Comparison of ENCODE assay signal across 9 cellular contexts in the genomic region with DNA sequence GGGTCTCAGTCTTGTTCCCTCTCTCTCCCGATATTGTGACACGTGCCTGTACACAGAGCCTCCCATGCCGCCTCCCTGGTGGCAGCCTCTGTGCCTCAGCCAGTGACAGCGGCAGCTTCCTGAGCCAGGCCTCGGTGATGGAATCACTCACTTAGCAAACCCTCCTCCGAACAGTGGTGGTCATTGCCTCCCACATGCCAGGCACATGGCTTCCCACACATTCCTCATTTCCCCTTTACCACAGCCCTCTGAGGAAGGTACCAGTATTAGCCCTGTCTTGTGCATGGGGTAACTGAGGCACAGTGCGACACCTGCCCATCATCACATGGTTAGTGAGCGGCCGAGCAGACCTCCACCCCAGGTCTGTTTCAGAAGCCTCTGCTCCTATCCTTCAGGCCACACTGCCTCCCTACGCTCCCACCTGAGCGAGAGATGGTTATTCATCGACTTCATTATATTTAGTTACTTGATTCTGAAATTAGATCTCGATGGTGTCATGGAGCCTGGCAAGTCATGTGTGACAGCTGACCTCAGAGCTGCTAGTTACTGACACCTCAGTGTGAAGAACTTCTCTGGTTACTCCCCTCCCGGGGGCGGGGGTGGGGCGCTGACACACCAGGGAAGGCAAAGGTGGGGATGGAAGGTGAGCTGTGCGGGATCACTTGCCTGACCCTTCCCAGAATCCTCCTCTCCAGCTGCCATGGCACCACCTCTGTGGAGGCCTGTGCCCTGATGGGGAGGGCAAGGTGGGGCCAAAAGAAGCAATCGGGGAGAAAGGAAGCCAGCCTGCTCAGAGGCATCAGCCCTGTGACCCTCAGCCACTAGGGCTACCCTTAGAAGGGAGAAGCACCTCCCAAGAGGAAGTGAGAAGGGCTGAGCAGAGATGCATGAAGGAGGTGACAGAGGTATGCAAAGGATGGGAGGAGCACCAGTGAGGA. TPM values are rescaled to one million over a fixed set of nuclear protein-coding genes. Genes with fewer than 3 reads are reported as not detected.
DNase-seq lines count a peak whose midpoint lies in the region; ATAC-seq, FAIRE-seq and TF ChIP-seq lines count a peak whose summit lies in the region.
"Had no signal": no experiment of that assay in that cellular context is flagged by ENCODE, and none has a peak within 500 bp of the region (broad histone marks: within the 10 kb centered on the region; RNA-seq: fewer than 3 reads in every experiment).

No MANE protein-coding gene starts in this region.

- no peaks in the 10 kb centered on the region for H3K36me3 ChIP-seq in endodermal cell (ENCODE audit: control insufficient read depth, insufficient read depth, low read length)
- no peaks in the 10 kb centered on the region for H3K36me3 ChIP-seq in small intestine (ENCODE audit: control insufficient read depth in 2 of 2, insufficient read depth in 2 of 2, low read length in 2 of 2)

- ATAC-seq in GM19438 (IDR thresholded peaks at IDR 0.05; ENCODE audit: low read depth, unreplicated experiment) (peak; percentile 67), HG03280 (IDR thresholded peaks at IDR 0.05; ENCODE audit: unreplicated experiment) (peak; percentile 65), HG03439 (IDR thresholded peaks at IDR 0.05; ENCODE audit: unreplicated experiment) (no peak)

- 88 to 94% methylated on average over 13 to 18 of the region's 18 CpGs for WGBS in endodermal cell (ENCODE audit: insufficient coverage in 1 of 2, insufficient read length in 1 of 2), 2 experiments
- WGBS in small intestine, 3 donors, result 81 to 82% (median 82%) methylated on average over 18 of the region's 18 CpGs

- no peak overlapping the region; the same call in 1 of the 2 replicates for H3K4me3 ChIP-seq in GM12864 (ENCODE audit: low read depth, low read length)
- H3K4me3 ChIP-seq in endodermal cell (ENCODE audit: low read length), result no peak overlapping the region
- H3K4me3 ChIP-seq in small intestine (ENCODE audit: low read depth in 1 of 2, low read length in 2 of 2), result no peak overlapping the region

- H3K36me3 Mint-ChIP-seq in endodermal cell (ENCODE audit: low read depth), result no peaks in the 10 kb centered on the region
- peaks cover 1% of the 10 kb centered on the region for H3K36me3 Mint-ChIP-seq in chondrocyte (ENCODE audit: low read depth)

- H3K9me3 Mint-ChIP-seq in endodermal cell (no peaks in the 10 kb centered on the region), chondrocyte (ENCODE audit: low read depth) (no peaks in the 10 kb centered on the region)

- TF ChIP-seq CTCF in GM12864 (IDR thresholded peaks at IDR 0.05; ENCODE audit: low read depth, low read length, missing control alignments), result peak; percentile 27
- no peak for TF ChIP-seq CTCF in endodermal cell (conservative IDR thresholded peaks at IDR 0.05)
- TF ChIP-seq CTCF in chondrocyte (IDR thresholded peaks at IDR 0.05), result no peak

- H3K9me3 ChIP-seq in endodermal cell (ENCODE audit: control insufficient read depth, low read length), result no peaks in the 10 kb centered on the region
- no peaks in the 10 kb centered on the region for H3K9me3 ChIP-seq in small intestine (ENCODE audit: control insufficient read depth, low read depth)

- H3K27me3 ChIP-seq in endodermal cell (ENCODE audit: control insufficient read depth, insufficient read depth, low read length, poor library complexity, severe bottlenecking) (peaks cover 4% of the 10 kb centered on the region), small intestine (ENCODE audit: control insufficient read depth in 2 of 2, insufficient read depth in 2 of 2, low read length in 2 of 2) (no peaks in the 10 kb centered on the region)

- H3K4me3 Mint-ChIP-seq in endodermal cell (no peak overlapping the region), chondrocyte (ENCODE audit: unreplicated experiment) (no peak overlapping the region)

- FAIRE-seq in small intestine (lab: Jason Lieb, UNC), result no peak
- FAIRE-seq: islet of Langerhans had no signal

- H3K27me3 Mint-ChIP-seq in endodermal cell (ENCODE audit: insufficient read depth) (peaks cover 14% of the 10 kb centered on the region), chondrocyte (ENCODE audit: low read depth) (no peaks in the 10 kb centered on the region)

- peaks cover 14% of the 10 kb centered on the region for H3K4me1 Mint-ChIP-seq in endodermal cell
- H3K4me1 Mint-ChIP-seq in chondrocyte (ENCODE audit: low read depth), result peaks cover 3% of the 10 kb centered on the region

- H3K27ac ChIP-seq in endodermal cell (ENCODE audit: low read depth, low read length) (no peak overlapping the region), small intestine (ENCODE audit: low read depth in 1 of 2, low read length in 1 of 2) (no peak overlapping the region)

- H3K27ac Mint-ChIP-seq in endodermal cell, result no peak overlapping the region
- H3K27ac Mint-ChIP-seq in chondrocyte (ENCODE audit: unreplicated experiment), result no peak overlapping the region

- peaks cover 6% of the 10 kb centered on the region for H3K4me1 ChIP-seq in endodermal cell (ENCODE audit: control insufficient read depth, insufficient read depth, low read length)
- no peaks in the 10 kb centered on the region for H3K4me1 ChIP-seq in small intestine (ENCODE audit: control insufficient read depth in 2 of 2, insufficient read depth in 1 of 2, low read depth in 1 of 2, low read length in 1 of 2)

- H3K9ac ChIP-seq in endodermal cell (ENCODE audit: extremely low read depth, low read length, poor library complexity, severe bottlenecking), result no peak overlapping the region

- intact Hi-C loops in head of caudate nucleus (cut with DNase I), result no loop called here

- DNase-seq in GM12864 (ENCODE audit: low read depth) (peak; percentile 58), endodermal cell (peak; percentile 78), small intestine (no peak), chondrocyte (ENCODE audit: low spot score) (no peak), head of caudate nucleus (no peak)

RNA-seq across cellular contexts. Expression of gene MDGA1, which starts 17.9 kb away (rescaled TPM):
- under 1 TPM; 0.27 to 0.40 TPM for total RNA-seq in endodermal cell
- polyA plus RNA-seq in endodermal cell (2013, experiment 1 of 2), result 10.2 TPM
- 10.1 TPM for polyA plus RNA-seq in endodermal cell (2013, experiment 2 of 2)
- 1 to 10 TPM in 2 of 3 donors, not detected in 1; 1.1 to 1.7 TPM for polyA plus RNA-seq in small intestine
- total RNA-seq in chondrocyte, result 17.3 to 30.2 TPM (median 22.5 TPM) in 3 replicates

Comparison
In these comparisons a context has a peak if more than half of its experiments do, and no peak if none do; other contexts are left out.
1. DNase-seq: peak in GM12864 (single experiment) and endodermal cell (single experiment); none in small intestine (single experiment), chondrocyte (single experiment) and head of caudate nucleus (0 of 42).
2. RNA of gene MDGA1, which starts 17.9 kb away (total RNA-seq): 17.3 to 30.2 TPM in chondrocyte; 0.27 to 0.40 TPM in endodermal cell; every median in the first group is over 10 times any median in the second.